In the genomic region with DNA sequence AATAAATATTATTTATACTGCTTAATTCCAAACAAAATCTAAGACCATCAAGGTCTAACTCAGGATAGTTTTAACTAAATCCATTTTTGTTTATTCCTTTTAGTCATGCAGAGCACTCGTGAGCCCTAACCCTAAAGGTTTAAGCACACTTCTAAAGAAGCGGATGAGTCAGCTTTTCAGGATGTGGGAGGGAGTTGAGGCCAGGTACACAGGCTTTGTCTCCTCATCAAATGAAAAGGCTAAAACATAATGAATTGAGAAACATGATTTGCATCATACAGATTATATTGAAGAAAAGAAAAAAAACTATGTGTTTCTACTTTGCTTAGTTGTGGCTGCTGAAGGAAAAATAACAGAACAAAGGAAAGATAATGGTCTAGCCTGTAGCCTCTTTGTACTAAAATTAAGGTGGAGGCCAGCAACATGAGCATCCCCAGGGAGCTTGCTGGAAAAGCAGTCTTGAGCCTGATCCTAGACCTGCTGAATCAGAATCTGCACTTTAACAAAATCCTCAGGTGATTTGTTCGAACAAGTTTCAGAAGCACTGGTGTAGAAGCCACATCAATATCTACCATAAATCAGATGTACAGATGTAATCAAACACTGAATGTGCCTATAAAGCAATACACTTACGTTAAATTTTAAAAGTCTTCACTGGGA, we compare ENCODE assay signal across 10 cellular contexts. TPM values are rescaled to one million over a fixed set of nuclear protein-coding genes. Genes with fewer than 3 reads are reported as not detected.
DNase-seq lines count a peak whose midpoint lies in the region; FAIRE-seq and TF ChIP-seq lines count a peak whose summit lies in the region.
"Had no signal": no experiment of that assay in that cellular context is flagged by ENCODE, and none has a peak within 500 bp of the region (broad histone marks: within the 10 kb centered on the region; RNA-seq: fewer than 3 reads in every experiment).

No MANE protein-coding gene starts in this region.

- H3K4me1 ChIP-seq in transverse colon = peaks cover 0 to 4% (median 0%) of the 10 kb centered on the region in 4 donors
- no peaks in the 10 kb centered on the region for H3K4me1 ChIP-seq in kidney (ENCODE audit: control insufficient read depth in 1 of 2, insufficient read depth in 1 of 2, low read depth in 1 of 2, low read length in 2 of 2)

- no peak overlapping the region for H3K4me3 Mint-ChIP-seq in CD14-positive monocyte
- H3K4me3 Mint-ChIP-seq: dendritic cell treated with granulocyte-macrophage colony-stimulating factor and Interleukin-4, amounts not matched to agents 40 ng/mL and 50 ng/mL, for 4 days had no signal

- DNase-seq in NCI-H1436 (lab: John Stamatoyannopoulos, UW) (peak; percentile 14), NCI-H1436 treated with DMSO at 0.1 percent for 48 hours (lab: John Stamatoyannopoulos, UW) (no peak), fibroblast of villous mesenchyme (ENCODE audit: low read depth) (peak; percentile 43), transverse colon (no peak), CD14-positive monocyte (ENCODE audit: low spot score) (no peak), kidney (no peak)
- peak; percentile 10 for DNase-seq in activated CD8-positive, alpha-beta memory T cell treated with anti-CD3 and anti-CD28 coated beads, Interleukin-2, amount 50 U/mL, for 1 hour (ENCODE audit: extremely low read depth)
- DNase-seq in stimulated activated CD8-positive, alpha-beta memory T cell treated with anti-CD3 and anti-CD28 coated beads, Interleukin-15, amount 100 ng/mL, for 48 hours (ENCODE audit: low read depth in 2 of 2) = peak; percentile 10 to 21
- DNase-seq: NCI-H187 treated with DMSO at 0.1 percent for 48 hours had no signal

- H3K9me3 ChIP-seq in transverse colon = no peaks in the 10 kb centered on the region
- no peaks in the 10 kb centered on the region for H3K9me3 ChIP-seq in kidney (ENCODE audit: control insufficient read depth in 1 of 2, low read length in 2 of 2)

- H3K36me3 ChIP-seq in transverse colon (peaks cover 0 to 97% (median 40%) of the 10 kb centered on the region in 4 donors), kidney (ENCODE audit: control insufficient read depth in 1 of 2, insufficient read depth in 2 of 2, low read length in 2 of 2) (peaks cover 33 to 61% of the 10 kb centered on the region in 2 donors)

- 49 to 75% methylated on average over 4 of the region's 4 CpGs for WGBS in transverse colon (ENCODE audit: low coverage in 1 of 2), 2 donors

- no peaks in the 10 kb centered on the region for H3K4me1 Mint-ChIP-seq in CD14-positive monocyte

- H3K36me3 Mint-ChIP-seq in CD14-positive monocyte = peaks cover 84 to 95% of the 10 kb centered on the region in 2 donors

- H3K9me3 Mint-ChIP-seq in CD14-positive monocyte = peaks cover 0 to 3% (median 0%) of the 10 kb centered on the region in 7 donors
- H3K9me3 Mint-ChIP-seq: dendritic cell treated with granulocyte-macrophage colony-stimulating factor and Interleukin-4, amounts not matched to agents 40 ng/mL and 50 ng/mL, for 4 days had no signal

- no peak for TF ChIP-seq EP300 in transverse colon (IDR thresholded peaks at IDR 0.05; ENCODE audit: low read depth)

- H3K27ac ChIP-seq in transverse colon (no peak overlapping the region), kidney (ENCODE audit: low read depth in 2 of 2, low read length in 2 of 2) (no peak overlapping the region)

- H3K27me3 Mint-ChIP-seq in CD14-positive monocyte (ENCODE audit: low read depth in 3 of 3) = no peaks in the 10 kb centered on the region
- H3K27me3 Mint-ChIP-seq: dendritic cell treated with granulocyte-macrophage colony-stimulating factor and Interleukin-4, amounts not matched to agents 40 ng/mL and 50 ng/mL, for 4 days had no signal

- H3K4me3 ChIP-seq in fibroblast of villous mesenchyme (ENCODE audit: low read depth, low read length) (no peak overlapping the region), transverse colon (no peak overlapping the region), kidney (ENCODE audit: low read length in 2 of 2) (no peak overlapping the region)

- no peak overlapping the region for H3K9ac ChIP-seq in kidney (ENCODE audit: low read length in 2 of 2)

- intact Hi-C loops in transverse colon (cut with DNase I; ENCODE audit: low total_unique reads) = no loop called here
- intact Hi-C loops in CD14-positive monocyte (cut with micrococcal nuclease) = no loop called here
- intact Hi-C loops in kidney (cut with DNase I) = no loop called here

- no peak for FAIRE-seq in kidney (lab: Jason Lieb, UNC)

- no peaks in the 10 kb centered on the region for H3K27me3 ChIP-seq in transverse colon

- H3K27ac Mint-ChIP-seq in CD14-positive monocyte = peak overlapping the region in 1 of 7 donors; percentile 51
- H3K27ac Mint-ChIP-seq: dendritic cell treated with granulocyte-macrophage colony-stimulating factor and Interleukin-4, amounts not matched to agents 40 ng/mL and 50 ng/mL, for 4 days had no signal

- TF ChIP-seq POLR2A in transverse colon (IDR thresholded peaks at IDR 0.05) = no peak

- TF ChIP-seq CTCF in fibroblast of villous mesenchyme (IDR thresholded peaks at IDR 0.05; ENCODE audit: insufficient read depth, low read depth, low read length) (no peak), transverse colon (IDR thresholded peaks at IDR 0.05) (no peak), CD14-positive monocyte (IDR thresholded peaks at IDR 0.05) (no peak), kidney (IDR thresholded peaks at IDR 0.05; ENCODE audit: borderline replicate concordance, extremely low read depth, insufficient read depth) (no peak)

- in situ Hi-C loops in transverse colon (cut with MboI; ENCODE audit: low pct_ligation_motif_present in 1 of 4, low pct_unique_long_range_greater_than_20kb in 1 of 4, low sequenced_read_pairs in 3 of 4) = loop anchor here in 1 of 4 donors (25.0 kb wide), 1 partner anchor 291 kb away; no protein-coding TSS in a partner anchor

RNA-seq across cellular contexts. Expression of a gene that starts 21.1 kb away (rescaled TPM):
- 21.6 and 45.3 TPM in 2 replicates for total RNA-seq in fibroblast of villous mesenchyme
- 10 to 100 TPM in 3 of 4 donors, 1 to 10 TPM in 1; 2.2 to 38.4 (median 29.4) TPM for total RNA-seq in transverse colon
- 10 to 100 TPM; 36.9 to 46.7 TPM for polyA plus RNA-seq in CD14-positive monocyte
- total RNA-seq in kidney = 31.0 TPM
- polyA plus RNA-seq in kidney (ENCODE audit: insufficient read depth, low read depth, low replicate concordance) = 67.1 TPM

RNA-seq across cellular contexts. Expression of a gene that starts 44.0 kb away (rescaled TPM):
- total RNA-seq in fibroblast of villous mesenchyme (0.32 TPM in 1 of 2 replicates, not detected in the other), transverse colon (under 1 TPM in 1 of 4 donors, not detected in 3; 0.48 TPM), kidney (not detected)
- polyA plus RNA-seq in CD14-positive monocyte (not detected), kidney (ENCODE audit: insufficient read depth, low read depth, low replicate concordance) (not detected)

RNA-seq across cellular contexts. Expression of a gene that starts 50.8 kb away (rescaled TPM):
- total RNA-seq in fibroblast of villous mesenchyme (39.6 and 63.0 TPM in 2 replicates), transverse colon (10 to 100 TPM; 29.5 to 72.9 (median 43.0) TPM), kidney (26.0 TPM)
- polyA plus RNA-seq in CD14-positive monocyte (10 to 100 TPM; 14.2 to 27.9 TPM), kidney (ENCODE audit: insufficient read depth, low read depth, low replicate concordance) (6.6 TPM)

Comparison
In these comparisons a context has a peak if more than half of its experiments do, and no peak if none do; other contexts are left out.
1. DNase-seq: peak in NCI-H1436 (single experiment), activated CD8-positive, alpha-beta memory T cell treated with anti-CD3 and anti-CD28 coated beads, Interleukin-2, amount 50 U/mL, for 1 hour (single experiment), fibroblast of villous mesenchyme (single experiment) and stimulated activated CD8-positive, alpha-beta memory T cell treated with anti-CD3 and anti-CD28 coated beads, Interleukin-15, amount 100 ng/mL, for 48 hours (2 of 2); none in NCI-H1436 treated with DMSO at 0.1 percent for 48 hours (single experiment), transverse colon (single experiment), CD14-positive monocyte (single experiment) and kidney (single experiment).